ENCODE assay signal across 21 cellular contexts in the genomic region with DNA sequence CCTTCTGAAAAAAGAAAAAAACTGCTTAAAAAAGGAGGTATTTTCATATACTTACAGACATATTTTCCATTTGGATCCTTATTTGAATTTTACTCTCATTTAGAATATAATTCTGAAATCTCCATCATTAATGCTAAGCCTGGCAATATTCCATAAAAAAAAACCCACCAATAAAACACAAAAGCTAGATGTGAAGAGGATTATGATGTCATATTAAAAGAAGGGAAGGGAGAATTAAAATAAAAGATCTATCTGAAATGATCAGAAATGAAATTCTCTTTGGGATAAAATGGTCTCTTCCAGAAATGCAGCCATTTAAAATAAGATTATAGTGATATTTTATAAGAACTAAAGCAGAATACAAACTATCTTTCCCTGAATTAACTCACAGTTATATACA.
A peak's percentile ranks its signal among the peaks of the same experiment; 100 is the strongest.
DNase-seq lines count a peak whose midpoint lies in the region; ATAC-seq, FAIRE-seq and TF ChIP-seq lines count a peak whose summit lies in the region.
"Had no signal": no experiment of that assay in that cellular context is flagged by ENCODE, and none has a peak within 500 bp of the region (broad histone marks: within the 10 kb centered on the region; RNA-seq: fewer than 3 reads in every experiment).

No MANE protein-coding gene starts in this region.

- H3K9ac ChIP-seq in HepG2 (ENCODE audit: insufficient read depth, low read depth, low read length) (no peak overlapping the region), mammary epithelial cell (ENCODE audit: insufficient read depth, low read length) (no peak overlapping the region)
- H3K9ac ChIP-seq: KMS-11 had no signal

- H3K9me3 Mint-ChIP-seq in HFFc6 (no peaks in the 10 kb centered on the region), type B pancreatic cell (no peaks in the 10 kb centered on the region)

- H3K4me1 ChIP-seq in HepG2 (ENCODE audit: insufficient read depth, low read length) (no peaks in the 10 kb centered on the region), right lobe of liver (no peaks in the 10 kb centered on the region), mammary epithelial cell (ENCODE audit: insufficient read depth, low read length) (peaks cover 38% of the 10 kb centered on the region)
- H3K4me1 ChIP-seq: BE2C had no signal

- H3K36me3 Mint-ChIP-seq in HFFc6 (ENCODE audit: low read depth) (no peaks in the 10 kb centered on the region), type B pancreatic cell (no peaks in the 10 kb centered on the region)
- H3K36me3 Mint-ChIP-seq: CD4-positive, CD25-positive, alpha-beta regulatory T cell; CD8-positive, alpha-beta memory T cell had no signal

- in situ Hi-C loops in HepG2 (cut with HindIII; ENCODE audit: extremely low pct_ligation_motif_present, low pct_unique_long_range_greater_than_20kb) (no loop called here), mammary epithelial cell (cut with MboI; ENCODE audit: low sequenced_read_pairs in 2 of 2) (no loop called here)

- H3K4me3 ChIP-seq in HepG2 (replicated peaks in 1 of 3; ENCODE audit: insufficient read depth in 1 of 3, low read depth in 2 of 3, low read length in 3 of 3): no peak overlapping the region
- no peak overlapping the region for H3K4me3 ChIP-seq in right lobe of liver
- H3K4me3 ChIP-seq in mammary epithelial cell (replicated peaks in 1 of 3; ENCODE audit: insufficient read depth in 1 of 3, low read depth in 2 of 3, low read length in 3 of 3): no peak overlapping the region
- H3K4me3 ChIP-seq: GM12878 had no signal

- H3K27me3 Mint-ChIP-seq in HFFc6 (ENCODE audit: insufficient read depth) (peaks cover 2% of the 10 kb centered on the region), type B pancreatic cell (no peaks in the 10 kb centered on the region)

- dilution Hi-C loops in mammary epithelial cell (cut with HindIII; ENCODE audit: low sequenced_read_pairs): loop anchor here (10.0 kb wide), 1 partner anchor 48 kb away; no protein-coding TSS in a partner anchor

- H3K9me3 ChIP-seq in HepG2 (ENCODE audit: low read length): no peaks in the 10 kb centered on the region
- H3K9me3 ChIP-seq in right lobe of liver: no peaks in the 10 kb centered on the region
- no peaks in the 10 kb centered on the region for H3K9me3 ChIP-seq in mammary epithelial cell (replicated peaks; ENCODE audit: insufficient read depth, low read length)
- H3K9me3 ChIP-seq: BE2C, Caco-2 had no signal

- intact Hi-C loops in HepG2 (cut with micrococcal nuclease; ENCODE audit: unreplicated experiment) (no loop called here), right lobe of liver (cut with DNase I) (no loop called here), mammary epithelial cell (cut with micrococcal nuclease) (loop anchor here (1.0 kb wide), 1 partner anchor 8 kb away; no protein-coding TSS in a partner anchor)

- FAIRE-seq in HepG2 (lab: Jason Lieb, UNC): no peak
- FAIRE-seq: GM12878 had no signal

- no peaks in the 10 kb centered on the region for H3K27me3 ChIP-seq in HepG2 (ENCODE audit: control insufficient read depth in 1 of 2, insufficient read depth in 2 of 2, low read length in 2 of 2)
- H3K27me3 ChIP-seq in right lobe of liver: no peaks in the 10 kb centered on the region
- no peaks in the 10 kb centered on the region for H3K27me3 ChIP-seq in mammary epithelial cell (ENCODE audit: insufficient read depth, low read length)
- H3K27me3 ChIP-seq: BE2C had no signal

- BruUV-seq in HepG2 (replicated peaks; lab: Mats Ljungman, UMichigan): no TSS peak
- BruUV-seq in mammary epithelial cell (replicated peaks; lab: Mats Ljungman, UMichigan): no TSS peak

- H3K27ac ChIP-seq in HepG2 (ENCODE audit: extremely low read length, insufficient read depth, low read length) (no peak overlapping the region), right lobe of liver (no peak overlapping the region), mammary epithelial cell (ENCODE audit: insufficient read depth, low read depth, low read length) (peak overlapping the region; percentile 66)
- H3K27ac ChIP-seq: KMS-11 had no signal

- POLR2A ChIA-PET in HepG2 (lab: Yijun Ruan, JAX): no interaction called here

- CTCF ChIA-PET in HepG2 (lab: Yijun Ruan, JAX; ENCODE audit: low intra/inter-chr PET ratio, low total read pairs): no interaction called here
- CTCF ChIA-PET in mammary epithelial cell (lab: Charles Lee; ENCODE audit: low non-redundant PET): no interaction called here

- H3K4me1 Mint-ChIP-seq in HFFc6 (ENCODE audit: low read depth): peaks cover 84% of the 10 kb centered on the region
- peaks cover 17% of the 10 kb centered on the region for H3K4me1 Mint-ChIP-seq in type B pancreatic cell (ENCODE audit: unreplicated experiment)
- H3K4me1 Mint-ChIP-seq: CD4-positive, CD25-positive, alpha-beta regulatory T cell; CD8-positive, alpha-beta memory T cell had no signal

- TF ChIP-seq CTCF in HepG2 (CRISPR knock-in tag; IDR thresholded peaks at IDR 0.05) (no peak), right lobe of liver (IDR thresholded peaks at IDR 0.05) (no peak), HFFc6 (IDR thresholded peaks at IDR 0.05) (no peak), mammary epithelial cell (conservative IDR thresholded peaks at IDR 0.05 in 1 of 2, IDR thresholded peaks at IDR 0.05 in 1 of 2; ENCODE audit: extremely low read depth in 1 of 2, insufficient read depth in 1 of 2, low read depth in 1 of 2, low read length in 2 of 2) (no peak), type B pancreatic cell (conservative IDR thresholded peaks at IDR 0.05) (no peak)

- H3K79me2 ChIP-seq in HepG2 (ENCODE audit: insufficient read depth, low read length) (no peaks in the 10 kb centered on the region), mammary epithelial cell (ENCODE audit: insufficient read depth, low read length) (no peaks in the 10 kb centered on the region)

- H3K36me3 ChIP-seq in HepG2 (replicated peaks in 1 of 2; ENCODE audit: control insufficient read depth in 1 of 2, insufficient read depth in 2 of 2, low read length in 2 of 2) (no peaks in the 10 kb centered on the region), right lobe of liver (no peaks in the 10 kb centered on the region), mammary epithelial cell (ENCODE audit: insufficient read depth, low read length) (no peaks in the 10 kb centered on the region)
- H3K36me3 ChIP-seq: BE2C had no signal

- ATAC-seq in HepG2: no peak
- no peak for ATAC-seq in right lobe of liver
- ATAC-seq: GM12878, HCT116 had no signal

- H3K27ac Mint-ChIP-seq in HFFc6 (0 out of 2 replicates have a peak overlapping the region, but pooled peaks have one; percentile 62), type B pancreatic cell (peak overlapping the region; percentile 65)
- H3K27ac Mint-ChIP-seq: CD4-positive, CD25-positive, alpha-beta regulatory T cell; CD8-positive, alpha-beta memory T cell had no signal

- TF ChIP-seq POLR2A in HepG2 (IDR thresholded peaks at IDR 0.05; ENCODE audit: insufficient read depth in 1 of 2, low read depth in 2 of 2, low read length in 2 of 2) (no peak), right lobe of liver (IDR thresholded peaks at IDR 0.05) (no peak)

- no peak for TF ChIP-seq RAD21 in HepG2 (CRISPR knock-in tag; IDR thresholded peaks at IDR 0.05)

- H3K4me2 ChIP-seq in HepG2 (ENCODE audit: low read depth, low read length) (no peak overlapping the region), mammary epithelial cell (ENCODE audit: insufficient read depth, low read depth, low read length) (no peak overlapping the region)
- H3K4me2 ChIP-seq: KMS-11 had no signal

- DNase-seq in HepG2 (ENCODE audit: low spot score) (no peak), right lobe of liver (no peak), HFFc6 (no peak), mammary epithelial cell (no peak), type B pancreatic cell (ENCODE audit: extremely low spot score, unreplicated experiment) (no peak), EL (no peak), putamen (ENCODE audit: low spot score) (no peak), NCI-H2081 (lab: John Stamatoyannopoulos, UW) (no peak)
- DNase-seq: BE2C; C1 segment of cervical spinal cord; Caco-2; CD4-positive, CD25-positive, alpha-beta regulatory T cell; CD8-positive, alpha-beta memory T cell; DMS153; DMS79; GF-D8; GOT3; H7 had no signal

- no peak overlapping the region for H3K4me3 Mint-ChIP-seq in HFFc6
- no peak overlapping the region for H3K4me3 Mint-ChIP-seq in type B pancreatic cell
- H3K4me3 Mint-ChIP-seq: CD4-positive, CD25-positive, alpha-beta regulatory T cell; CD8-positive, alpha-beta memory T cell had no signal

- TF ChIP-seq EP300 in HepG2 (IDR thresholded peaks at IDR 0.05; ENCODE audit: low read depth in 2 of 2, low read length in 2 of 2) (no peak), HepG2 (CRISPR knock-in tag; IDR thresholded peaks at IDR 0.05; ENCODE audit: borderline replicate concordance) (no peak)

- H2AFZ ChIP-seq in HepG2 (ENCODE audit: low read length) (no peak overlapping the region), mammary epithelial cell (ENCODE audit: low read depth, low read length) (no peak overlapping the region)

- H4K20me1 ChIP-seq in HepG2 (ENCODE audit: insufficient read depth, low read length) (no peaks in the 10 kb centered on the region), mammary epithelial cell (ENCODE audit: insufficient read depth, low read length) (no peaks in the 10 kb centered on the region)

TF ChIP-seq in HepG2, 621 proteins besides CTCF, POLR2A, EP300 and RAD21:
- TF ChIP-seq ATF7 (IDR thresholded peaks at IDR 0.05) (peak; percentile 62; the same call in 1 of the 2 replicates), ATF7 (CRISPR knock-in tag; IDR thresholded peaks at IDR 0.05) (no peak), ZNF607 (CRISPR knock-in tag; IDR thresholded peaks at IDR 0.05; ENCODE audit: borderline replicate concordance) (no peak)
